ENCODE assay signal across 15 cellular contexts in the genomic region with DNA sequence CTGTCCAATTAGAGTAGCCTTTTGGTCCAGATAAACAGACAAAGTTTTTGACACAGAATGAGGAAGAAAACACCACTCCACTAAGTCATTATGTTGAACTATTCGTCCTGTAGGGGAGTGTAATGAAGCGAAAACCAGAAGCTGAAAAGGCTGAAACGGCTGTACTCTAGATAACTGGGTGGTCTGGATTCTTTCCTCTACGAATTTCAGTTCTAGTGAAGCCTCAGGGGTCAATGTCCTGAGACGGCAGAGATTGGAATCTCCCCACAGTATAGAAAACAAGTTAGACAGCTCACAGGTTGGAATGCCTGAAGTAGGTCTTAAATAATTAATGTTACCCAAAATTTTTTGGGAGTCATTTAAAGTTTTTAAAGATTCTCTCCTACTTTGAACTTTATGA. TPM values are rescaled to one million over a fixed set of nuclear protein-coding genes. Genes with fewer than 3 reads are reported as not detected.
"Had no signal": no experiment of that assay in that cellular context is flagged by ENCODE, and none has a peak within 500 bp of the region (broad histone marks: within the 10 kb centered on the region; RNA-seq: fewer than 3 reads in every experiment).

No MANE protein-coding gene starts in this region.

RNA-seq across cellular contexts. Expression of gene PF4, which starts 31.3 kb away (rescaled TPM):
- total RNA-seq: occipital lobe, osteoblast, smooth muscle cell, suprapubic skin, testis, transverse colon, ureter had no signal
- polyA plus RNA-seq: naive thymus-derived CD4-positive, alpha-beta T cell; neural cell; ovary had no signal

RNA-seq across cellular contexts. Expression of gene PPBP, which starts 37.5 kb away (rescaled TPM):
- total RNA-seq: progenitor cell of endocrine pancreas, renal cortical epithelial cell, smooth muscle cell, suprapubic skin, testis, transverse colon, ureter, vagina had no signal
- polyA plus RNA-seq: naive thymus-derived CD4-positive, alpha-beta T cell; neural cell; psoas muscle; smooth muscle cell had no signal

RNA-seq across cellular contexts. Expression of gene CXCL5, which starts 48.0 kb away (rescaled TPM):
- total RNA-seq: right atrium auricular region, suprapubic skin, ureter, vagina had no signal
- polyA plus RNA-seq: naive thymus-derived CD4-positive, alpha-beta T cell; neural cell had no signal
